In the genomic region with DNA sequence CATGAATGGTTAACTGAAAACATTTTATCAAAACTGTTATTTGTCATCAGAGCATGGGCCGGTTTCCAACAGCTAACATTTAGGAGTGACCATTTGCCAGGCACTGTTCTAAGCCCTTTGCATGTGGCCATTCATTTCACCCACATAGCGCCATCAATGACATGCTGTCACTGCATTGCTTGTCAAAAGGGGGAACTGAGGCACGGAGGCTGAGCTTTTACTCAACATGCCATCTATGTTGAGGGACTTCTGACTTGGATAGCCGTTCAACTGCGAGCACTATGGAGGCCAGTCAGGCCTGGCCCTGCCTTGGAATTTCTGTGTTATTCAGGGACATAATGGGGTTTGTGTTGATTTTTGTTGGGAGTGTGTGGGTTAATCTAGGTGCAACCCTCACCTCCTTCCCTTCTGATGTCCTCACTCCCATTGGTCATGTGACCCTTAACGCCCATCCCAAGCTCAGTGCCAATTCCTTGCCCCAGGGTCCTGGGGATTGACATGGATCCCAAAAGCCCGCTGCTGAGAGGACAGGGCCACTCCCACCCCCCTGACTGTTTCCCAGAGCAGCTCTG, we compare ENCODE assay signal across 19 cellular contexts. TPM values are rescaled to one million over a fixed set of nuclear protein-coding genes. Genes with fewer than 3 reads are reported as not detected.
DNase-seq lines count a peak whose midpoint lies in the region; ATAC-seq and TF ChIP-seq lines count a peak whose summit lies in the region.
"Had no signal": no experiment of that assay in that cellular context is flagged by ENCODE, and none has a peak within 500 bp of the region (broad histone marks: within the 10 kb centered on the region; RNA-seq: fewer than 3 reads in every experiment).

No MANE protein-coding gene starts in this region.

- H3K9me3 Mint-ChIP-seq in activated CD4-positive, alpha-beta T cell treated with anti-CD3 and anti-CD28 coated beads for 36 hours (ENCODE audit: low read depth), result peaks cover 4% of the 10 kb centered on the region

- H3K4me3 Mint-ChIP-seq in activated CD4-positive, alpha-beta T cell treated with anti-CD3 and anti-CD28 coated beads for 36 hours, result no peak overlapping the region
- H3K4me3 Mint-ChIP-seq: activated CD4-positive, alpha-beta memory T cell treated with anti-CD3 and anti-CD28 coated beads for 36 hours; activated T-helper 1 cell treated with anti-CD3 and anti-CD28 coated beads, Interleukin-12 subunit alpha, Interleukin-12 subunit beta, Interleukin-2, Interleukin-4 antibody, amounts not matched to agents 30 ng/mL and 10 ng/mL and 1 ng/mL, durations not matched to agents 14 hours and 24 hours and 36 hours had no signal

- no peak overlapping the region for H3K27ac Mint-ChIP-seq in activated CD4-positive, alpha-beta T cell treated with anti-CD3 and anti-CD28 coated beads for 36 hours
- H3K27ac Mint-ChIP-seq: activated CD4-positive, alpha-beta memory T cell treated with anti-CD3 and anti-CD28 coated beads for 36 hours; activated T-helper 1 cell treated with anti-CD3 and anti-CD28 coated beads, Interleukin-12 subunit alpha, Interleukin-12 subunit beta, Interleukin-2, Interleukin-4 antibody, amounts not matched to agents 30 ng/mL and 10 ng/mL and 1 ng/mL, durations not matched to agents 14 hours and 24 hours and 36 hours had no signal

- peak overlapping the region in 1 of 3 donors; percentile 39 for H3K4me3 ChIP-seq in breast epithelium
- no peak overlapping the region for H3K4me3 ChIP-seq in lower lobe of right lung
- H3K4me3 ChIP-seq in stomach, result peak overlapping the region in 1 of 4 donors; percentile 15
- H3K4me3 ChIP-seq: lung had no signal

- DNase-seq in ELF-1 (ENCODE audit: low read depth, low spot score) (peak; percentile 43), breast epithelium (ENCODE audit: low spot score in 2 of 2) (no peak), lower lobe of right lung (no peak), stomach (no peak), KG1 (lab: John Stamatoyannopoulos, UW) (no peak), GM20000 (ENCODE audit: low spot score) (no peak)
- no peak for DNase-seq in activated CD4-positive, alpha-beta T cell treated with anti-CD3 and anti-CD28 coated beads for 36 hours
- DNase-seq: activated CD4-positive, alpha-beta memory T cell treated with anti-CD3 and anti-CD28 coated beads for 36 hours; anterior cingulate cortex; cortex of kidney; DMS 273 treated with DMSO at 0.1 percent for 48 hours; hypothalamus; Kasumi-1; NCI-H510A treated with DMSO at 0.1 percent for 48 hours; OCI-M1; stimulated activated CD4-positive, alpha-beta T cell treated with anti-CD3 and anti-CD28 coated beads, Interleukin-15, amount 100 ng/mL, for 24 hours had no signal

- ATAC-seq in lower lobe of right lung (no peak), HG03460 (IDR thresholded peaks at IDR 0.05; ENCODE audit: unreplicated experiment) (no peak)
- no peak for ATAC-seq in activated CD4-positive, alpha-beta T cell treated with anti-CD3 and anti-CD28 coated beads for 36 hours

- H3K36me3 ChIP-seq in breast epithelium (no peaks in the 10 kb centered on the region), lower lobe of right lung (peaks cover 59% of the 10 kb centered on the region), stomach (peaks cover 11 to 78% (median 43%) of the 10 kb centered on the region in 4 donors)

- TF ChIP-seq EP300 in stomach (IDR thresholded peaks at IDR 0.05), result no peak

- no peak for TF ChIP-seq CTCF in breast epithelium (IDR thresholded peaks at IDR 0.05)
- no peak for TF ChIP-seq CTCF in lower lobe of right lung (IDR thresholded peaks at IDR 0.05)
- TF ChIP-seq CTCF in stomach (IDR thresholded peaks at IDR 0.05), result no peak
- TF ChIP-seq CTCF in GM20000 (IDR thresholded peaks at IDR 0.05; ENCODE audit: extremely low read depth, missing control alignments), result no peak

- intact Hi-C loops in breast epithelium (cut with DNase I; ENCODE audit: low total_unique reads), result no loop called here
- intact Hi-C loops in lower lobe of right lung (cut with DNase I), result no loop called here
- intact Hi-C loops in stomach (cut with DNase I; ENCODE audit: low total_unique reads), result no loop called here
- intact Hi-C loops in activated CD4-positive, alpha-beta T cell treated with anti-CD3 and anti-CD28 coated beads for 36 hours (cut with DNase I, micrococcal nuclease), result no loop called here

- POLR2A ChIA-PET in activated CD4-positive, alpha-beta T cell treated with anti-CD3 and anti-CD28 coated beads for 36 hours (lab: Charles Lee), result no interaction called here

- TF ChIP-seq POLR2A in breast epithelium (IDR thresholded peaks at IDR 0.05), result no peak
- TF ChIP-seq POLR2A in stomach (IDR thresholded peaks at IDR 0.05), result no peak

- H3K4me1 Mint-ChIP-seq in activated CD4-positive, alpha-beta T cell treated with anti-CD3 and anti-CD28 coated beads for 36 hours, result peaks cover 10% of the 10 kb centered on the region

- CTCF ChIA-PET in activated CD4-positive, alpha-beta T cell treated with anti-CD3 and anti-CD28 coated beads for 36 hours (lab: Charles Lee), result interaction anchor here (0.8 to 2.5 kb wide), 3 partner anchors 10 to 260 kb away, joined by 3 to 8 read pairs (median 3); no protein-coding TSS in a partner anchor

- peak overlapping the region; percentile 91 to 96 for H3K27ac ChIP-seq in breast epithelium
- H3K27ac ChIP-seq in lower lobe of right lung, result peak overlapping the region; percentile 67
- H3K27ac ChIP-seq in stomach, result peak overlapping the region; percentile 69 to 89 (median 78)

- peaks cover 61% of the 10 kb centered on the region for H3K36me3 Mint-ChIP-seq in activated CD4-positive, alpha-beta T cell treated with anti-CD3 and anti-CD28 coated beads for 36 hours (ENCODE audit: low read depth)

- H3K27me3 ChIP-seq in breast epithelium, result no peaks in the 10 kb centered on the region
- H3K27me3 ChIP-seq in lower lobe of right lung (ENCODE audit: low read depth), result no peaks in the 10 kb centered on the region
- no peaks in the 10 kb centered on the region for H3K27me3 ChIP-seq in stomach

- H3K4me1 ChIP-seq in breast epithelium (peaks cover 8 to 11% of the 10 kb centered on the region in 2 donors), lower lobe of right lung (peaks cover 56% of the 10 kb centered on the region), stomach (peaks cover 23 to 70% (median 41%) of the 10 kb centered on the region in 4 donors)

- 60 to 75% (median 66%) methylated on average over 7 of the region's 7 CpGs for WGBS in stomach, 5 donors

- H3K27me3 Mint-ChIP-seq in activated CD4-positive, alpha-beta T cell treated with anti-CD3 and anti-CD28 coated beads for 36 hours, result no peaks in the 10 kb centered on the region
- H3K27me3 Mint-ChIP-seq: activated CD4-positive, alpha-beta memory T cell treated with anti-CD3 and anti-CD28 coated beads for 36 hours had no signal

- H3K9me3 ChIP-seq in breast epithelium (no peaks in the 10 kb centered on the region), lower lobe of right lung (no peaks in the 10 kb centered on the region), stomach (no peaks in the 10 kb centered on the region)

RNA-seq across cellular contexts. Expression of a gene that starts 12.7 kb away (rescaled TPM):
- total RNA-seq in breast epithelium (100 to 1,000 TPM; 127 to 206 (median 136) TPM), lower lobe of right lung (152 TPM), stomach (10 to 100 TPM; 17.5 to 67.7 (median 49.1) TPM)
- 100 to 1,000 TPM in 1 of 3 donors, 10 to 100 TPM in 2; 26.5 to 109 (median 75.3) TPM for polyA plus RNA-seq in stomach
- 10 to 100 TPM; 20.8 to 21.8 TPM for total RNA-seq in activated CD4-positive, alpha-beta T cell treated with anti-CD3 and anti-CD28 coated beads for 36 hours

RNA-seq across cellular contexts. Expression of a gene that starts 31.6 kb away (rescaled TPM):
- total RNA-seq in breast epithelium (1 to 10 TPM; 1.9 to 5.9 (median 2.3) TPM), lower lobe of right lung (not detected), stomach (1 to 10 TPM in 3 of 5 donors, not detected in 2; 2.2 to 4.3 (median 2.9) TPM)
- 1 to 10 TPM in 2 of 3 donors, under 1 TPM in 1; 0.61 to 2.6 (median 1.2) TPM for polyA plus RNA-seq in stomach
- 1 to 10 TPM; 1.5 to 1.7 TPM for total RNA-seq in activated CD4-positive, alpha-beta T cell treated with anti-CD3 and anti-CD28 coated beads for 36 hours
